In genomic region chr2:128534688-128535392, GRCh38 we compare ENCODE assay signal across 20 cellular contexts.
DNase-seq lines count a peak whose midpoint lies in the region; ATAC-seq, FAIRE-seq and TF ChIP-seq lines count a peak whose summit lies in the region.
"Had no signal": no experiment of that assay in that cellular context is flagged by ENCODE, and none has a peak within 500 bp of the region (broad histone marks: within the 10 kb centered on the region; RNA-seq: fewer than 3 reads in every experiment).

No MANE protein-coding gene starts in this region.

- H3K4me1 Mint-ChIP-seq in activated T-helper 2 cell treated with anti-CD3 and anti-CD28 coated beads, Interferon-gamma antibody, Interleukin-2, Interleukin-4, amounts not matched to agents 10 μg/mL and 5 μg/mL and 100 μg/mL, durations not matched to agents 14 hours and 24 hours and 36 hours (ENCODE audit: low read depth): peaks cover 56% of the 10 kb centered on the region

- H3K9me3 Mint-ChIP-seq in activated T-helper 2 cell treated with anti-CD3 and anti-CD28 coated beads, Interferon-gamma antibody, Interleukin-2, Interleukin-4, amounts not matched to agents 10 μg/mL and 5 μg/mL and 100 μg/mL, durations not matched to agents 14 hours and 24 hours and 36 hours: no peaks in the 10 kb centered on the region
- H3K9me3 Mint-ChIP-seq: CD8-positive, alpha-beta T cell; HFFc6 had no signal

- H3K4me3 Mint-ChIP-seq in activated T-helper 2 cell treated with anti-CD3 and anti-CD28 coated beads, Interferon-gamma antibody, Interleukin-2, Interleukin-4, amounts not matched to agents 10 μg/mL and 5 μg/mL and 100 μg/mL, durations not matched to agents 14 hours and 24 hours and 36 hours (ENCODE audit: low read depth): no peak overlapping the region
- H3K4me3 Mint-ChIP-seq: CD14-positive monocyte; CD8-positive, alpha-beta T cell; HFFc6 had no signal

- TF ChIP-seq RAD21 in IMR-90 (IDR thresholded peaks at IDR 0.05; ENCODE audit: low read length): no peak
- TF ChIP-seq RAD21 in HepG2 (CRISPR knock-in tag; IDR thresholded peaks at IDR 0.05): no peak

- H3K27ac ChIP-seq in IMR-90 (ENCODE audit: insufficient read depth, low read length) (no peak overlapping the region), HepG2 (ENCODE audit: extremely low read length, insufficient read depth, low read length) (no peak overlapping the region), suprapubic skin (peak overlapping the region; percentile 43)
- H3K27ac ChIP-seq: 22Rv1 had no signal

- peak overlapping the region; percentile 19; the same call in 1 of the 2 replicates for H4K91ac ChIP-seq in IMR-90 (ENCODE audit: insufficient read depth, low read depth, low read length)

- no peak overlapping the region for H4K5ac ChIP-seq in IMR-90 (ENCODE audit: low read depth, low read length)

- intact Hi-C loops in IMR-90 (cut with micrococcal nuclease) (no loop called here), HepG2 (cut with micrococcal nuclease; ENCODE audit: unreplicated experiment) (no loop called here)
- intact Hi-C loops in activated T-helper 2 cell treated with anti-CD3 and anti-CD28 coated beads, Interferon-gamma antibody, Interleukin-2, Interleukin-4, amounts not matched to agents 10 μg/mL and 5 μg/mL and 100 μg/mL, durations not matched to agents 14 hours and 24 hours and 36 hours (cut with micrococcal nuclease): loop anchor here (1.0 to 5.0 kb wide), 3 partner anchors 14 to 192 kb away; no protein-coding TSS in a partner anchor

- peak overlapping the region; percentile 80; the same call in 1 of the 2 replicates for H2AK5ac ChIP-seq in IMR-90 (ENCODE audit: low read depth, low read length)

- H3K18ac ChIP-seq in IMR-90 (ENCODE audit: low read depth, low read length): no peak overlapping the region

- no peak overlapping the region for H2AFZ ChIP-seq in IMR-90 (replicated peaks; ENCODE audit: low read length, poor library complexity)
- H2AFZ ChIP-seq in HepG2 (ENCODE audit: low read length): no peak overlapping the region

- no peaks in the 10 kb centered on the region for H3K36me3 Mint-ChIP-seq in activated T-helper 2 cell treated with anti-CD3 and anti-CD28 coated beads, Interferon-gamma antibody, Interleukin-2, Interleukin-4, amounts not matched to agents 10 μg/mL and 5 μg/mL and 100 μg/mL, durations not matched to agents 14 hours and 24 hours and 36 hours (ENCODE audit: low read depth)
- H3K36me3 Mint-ChIP-seq: CD14-positive monocyte; CD8-positive, alpha-beta T cell had no signal

- no TSS peak for BruUV-seq in IMR-90 (replicated peaks; lab: Mats Ljungman, UMichigan)
- BruUV-seq in HepG2 (replicated peaks; lab: Mats Ljungman, UMichigan): no TSS peak

- no peak overlapping the region for H3K4me3 ChIP-seq in IMR-90 (ENCODE audit: insufficient read depth, low read depth, low read length)
- no peak overlapping the region for H3K4me3 ChIP-seq in HepG2 (replicated peaks in 1 of 3; ENCODE audit: insufficient read depth in 1 of 3, low read depth in 2 of 3, low read length in 3 of 3)
- no peak overlapping the region for H3K4me3 ChIP-seq in suprapubic skin

- peak overlapping the region; percentile 76; the same call in 1 of the 3 replicates for H2BK15ac ChIP-seq in IMR-90 (ENCODE audit: low read depth, low read length)

- peak overlapping the region; percentile 66 for H3K27ac Mint-ChIP-seq in activated T-helper 2 cell treated with anti-CD3 and anti-CD28 coated beads, Interferon-gamma antibody, Interleukin-2, Interleukin-4, amounts not matched to agents 10 μg/mL and 5 μg/mL and 100 μg/mL, durations not matched to agents 14 hours and 24 hours and 36 hours
- H3K27ac Mint-ChIP-seq: CD8-positive, alpha-beta T cell had no signal

- no peak for TF ChIP-seq EP300 in HepG2 (IDR thresholded peaks at IDR 0.05; ENCODE audit: low read depth in 2 of 2, low read length in 2 of 2)
- TF ChIP-seq EP300 in HepG2 (CRISPR knock-in tag; IDR thresholded peaks at IDR 0.05; ENCODE audit: borderline replicate concordance): no peak
- TF ChIP-seq EP300 in suprapubic skin (IDR thresholded peaks at IDR 0.05): no peak

- no peak overlapping the region for H3K23ac ChIP-seq in IMR-90 (ENCODE audit: low read depth, low read length)

- H3K36me3 ChIP-seq in IMR-90 (ENCODE audit: control insufficient read depth, insufficient read depth, low read length): no peaks in the 10 kb centered on the region
- H3K36me3 ChIP-seq in HepG2 (replicated peaks in 1 of 2; ENCODE audit: control insufficient read depth in 1 of 2, insufficient read depth in 2 of 2, low read length in 2 of 2): no peaks in the 10 kb centered on the region
- no peaks in the 10 kb centered on the region for H3K36me3 ChIP-seq in suprapubic skin

- peaks cover 0 to 4% of the 10 kb centered on the region in 2 experiments; a peak in 1 of 4 replicates for H3K79me1 ChIP-seq in IMR-90 (ENCODE audit: low read depth in 1 of 2, low read length in 2 of 2)

- no peak overlapping the region for H4K8ac ChIP-seq in IMR-90 (ENCODE audit: low read depth in 2 of 2, low read length in 2 of 2)

- H2BK20ac ChIP-seq in IMR-90 (ENCODE audit: low read depth, low read length): peak overlapping the region; percentile 85

- peak overlapping the region; percentile 99 for H2BK120ac ChIP-seq in IMR-90 (ENCODE audit: low read depth, low read length)

- in situ Hi-C loops in IMR-90 (cut with MboI; ENCODE audit: low sequenced_read_pairs) (loop anchor here (10.0 kb wide), 1 partner anchor 210 kb away; no protein-coding TSS in a partner anchor), HepG2 (cut with HindIII; ENCODE audit: extremely low pct_ligation_motif_present, low pct_unique_long_range_greater_than_20kb) (no loop called here)

- TF ChIP-seq CTCF in IMR-90 (conservative IDR thresholded peaks at IDR 0.05; ENCODE audit: low read depth, low read length) (no peak), HepG2 (CRISPR knock-in tag; IDR thresholded peaks at IDR 0.05) (no peak), suprapubic skin (IDR thresholded peaks at IDR 0.05) (no peak)

- H3K9ac ChIP-seq in IMR-90 (ENCODE audit: low read depth, low read length): no peak overlapping the region
- no peak overlapping the region for H3K9ac ChIP-seq in HepG2 (ENCODE audit: insufficient read depth, low read depth, low read length)

- H4K20me1 ChIP-seq in IMR-90 (ENCODE audit: insufficient read depth, low read length): no peaks in the 10 kb centered on the region
- no peaks in the 10 kb centered on the region for H4K20me1 ChIP-seq in HepG2 (ENCODE audit: insufficient read depth, low read length)

- no peak for TF ChIP-seq POLR2A in IMR-90 (IDR thresholded peaks at IDR 0.05; ENCODE audit: low read depth, low read length)
- no peak for TF ChIP-seq POLR2A in HepG2 (IDR thresholded peaks at IDR 0.05; ENCODE audit: insufficient read depth in 1 of 2, low read depth in 2 of 2, low read length in 2 of 2)
- TF ChIP-seq POLR2A in suprapubic skin (IDR thresholded peaks at IDR 0.05): no peak

- H2BK5ac ChIP-seq in IMR-90 (ENCODE audit: low read depth, low read length, poor library complexity, severe bottlenecking): no peak overlapping the region

- no peaks in the 10 kb centered on the region for H3K27me3 Mint-ChIP-seq in activated T-helper 2 cell treated with anti-CD3 and anti-CD28 coated beads, Interferon-gamma antibody, Interleukin-2, Interleukin-4, amounts not matched to agents 10 μg/mL and 5 μg/mL and 100 μg/mL, durations not matched to agents 14 hours and 24 hours and 36 hours (ENCODE audit: low read depth)

- H3K9me1 ChIP-seq in IMR-90 (ENCODE audit: insufficient read depth, low read length): peaks cover 3% of the 10 kb centered on the region

- no peak overlapping the region for H2AK9ac ChIP-seq in IMR-90 (replicated peaks; ENCODE audit: low read depth, low read length, poor library complexity)

- 100% methylated on average over 3 of the region's 4 CpGs; no CpG with 5 or more reads in 1 of the 2 experiments for WGBS in IMR-90 (ENCODE audit: extremely low coverage in 2 of 2, insufficient read length in 1 of 2), 2 experiments
- WGBS in HepG2 (ENCODE audit: low lambda C conversion rate): 3% methylated on average over 4 of the region's 4 CpGs
- 75% methylated on average over 4 of the region's 4 CpGs for WGBS in suprapubic skin

- no peaks in the 10 kb centered on the region for H3K79me2 ChIP-seq in HepG2 (ENCODE audit: insufficient read depth, low read length)

- H3K4me1 ChIP-seq in IMR-90 (ENCODE audit: control insufficient read depth, insufficient read depth, low read length) (peaks cover 8% of the 10 kb centered on the region), HepG2 (ENCODE audit: insufficient read depth, low read length) (peaks cover 13% of the 10 kb centered on the region), suprapubic skin (no peaks in the 10 kb centered on the region)

- ATAC-seq in IMR-90 (ENCODE audit: low read depth) (no peak), HepG2 (no peak), GM19324 (IDR thresholded peaks at IDR 0.05; ENCODE audit: low FRiP score, unreplicated experiment) (no peak), HG03460 (IDR thresholded peaks at IDR 0.05; ENCODE audit: unreplicated experiment) (no peak)
- ATAC-seq: CD8-positive, alpha-beta T cell had no signal

- H3K14ac ChIP-seq in IMR-90 (replicated peaks; ENCODE audit: low read depth, low read length): peak overlapping the region; percentile 43; the same call in 1 of the 2 replicates

- no peak for FAIRE-seq in HepG2 (lab: Jason Lieb, UNC)
- FAIRE-seq: D721Med, G401.6, GM12892, GM19239 had no signal

- H3K27me3 ChIP-seq in IMR-90 (ENCODE audit: control insufficient read depth, insufficient read depth, low read length): no peaks in the 10 kb centered on the region
- 0 out of 5 replicates have a peak, but pooled peaks cover 0 to 3% of the 10 kb centered on the region in 2 experiments for H3K27me3 ChIP-seq in HepG2 (ENCODE audit: control insufficient read depth in 1 of 2, insufficient read depth in 2 of 2, low read length in 2 of 2)
- H3K27me3 ChIP-seq in suprapubic skin: no peaks in the 10 kb centered on the region

- CTCF ChIA-PET in IMR-90 (lab: Yijun Ruan, JAX) (interaction anchor here (0.5 to 0.7 kb wide), 2 partner anchors 62 to 119 kb away, joined by 3 to 4 read pairs; no protein-coding TSS in a partner anchor), HepG2 (lab: Yijun Ruan, JAX; ENCODE audit: low intra/inter-chr PET ratio, low total read pairs) (no interaction called here)

- H3K9me3 ChIP-seq in IMR-90 (ENCODE audit: control insufficient read depth, insufficient read depth, low read length): no peaks in the 10 kb centered on the region
- no peaks in the 10 kb centered on the region for H3K9me3 ChIP-seq in HepG2 (ENCODE audit: low read length)
- no peaks in the 10 kb centered on the region for H3K9me3 ChIP-seq in suprapubic skin

- dilution Hi-C loops in IMR-90 (cut with HindIII; ENCODE audit: low sequenced_read_pairs, unreplicated experiment): no loop called here

- POLR2A ChIA-PET in IMR-90 (lab: Charles Lee; ENCODE audit: unreplicated experiment): no interaction called here
- POLR2A ChIA-PET in HepG2 (lab: Yijun Ruan, JAX): no interaction called here

- H3K4me2 ChIP-seq in IMR-90 (ENCODE audit: low read depth, low read length) (no peak overlapping the region), HepG2 (ENCODE audit: low read depth, low read length) (no peak overlapping the region)

- no peak overlapping the region for H3K56ac ChIP-seq in IMR-90 (ENCODE audit: extremely low read depth, insufficient read depth, low read length)

- no peak for DNase-seq in IMR-90
- DNase-seq in activated T-helper 2 cell treated with anti-CD3 and anti-CD28 coated beads, Interferon-gamma antibody, Interleukin-2, Interleukin-4, amounts not matched to agents 10 μg/mL and 5 μg/mL and 100 μg/mL, durations not matched to agents 14 hours and 24 hours and 36 hours (ENCODE audit: low spot score): no peak
- DNase-seq in HepG2 (ENCODE audit: low spot score): no peak
- DNase-seq in suprapubic skin (ENCODE audit: low spot score in 2 of 2): no peak
- no peak for DNase-seq in LoVo (ENCODE audit: low spot score)
- DNase-seq: CD8-positive, alpha-beta T cell; COR-L47; DMS153; DMS79 treated with DMSO at 0.1 percent for 48 hours; EL; HCEC 1CT; HFFc6 had no signal

- peak overlapping the region; percentile 60 for H3K4ac ChIP-seq in IMR-90 (ENCODE audit: low read depth, low read length)
